ENCODE assay signal across 14 cellular contexts in genomic region chr13:73998631-73999030, GRCh38.
DNase-seq lines count a peak whose midpoint lies in the region; ATAC-seq, FAIRE-seq and TF ChIP-seq lines count a peak whose summit lies in the region.
"Had no signal": no experiment of that assay in that cellular context is flagged by ENCODE, and none has a peak within 500 bp of the region (broad histone marks: within the 10 kb centered on the region; RNA-seq: fewer than 3 reads in every experiment).

No MANE protein-coding gene starts in this region.

- no peaks in the 10 kb centered on the region for H3K9me3 ChIP-seq in T-helper 17 cell (ENCODE audit: control insufficient read depth, low read length, poor library complexity, severe bottlenecking)
- H3K9me3 ChIP-seq in tibial nerve: no peaks in the 10 kb centered on the region
- H3K9me3 ChIP-seq: sigmoid colon had no signal

- 71 to 93% methylated on average over 2 of the region's 2 CpGs for WGBS in tibial nerve, 2 donors

- H3K4me1 ChIP-seq in tibial nerve: peaks cover 0 to 26% (median 0%) of the 10 kb centered on the region in 4 donors

- peak; percentile 87 for FAIRE-seq in GM12892 (lab: Jason Lieb, UNC)
- FAIRE-seq: astrocyte had no signal

- DNase-seq in GM12892 (ENCODE audit: insufficient read length): no peak
- DNase-seq in T-helper 17 cell: no peak
- no peak for DNase-seq in tibial nerve (ENCODE audit: low spot score in 2 of 2)
- no peak for DNase-seq in superior temporal gyrus (ENCODE audit: extremely low spot score)
- no peak for DNase-seq in activated T-helper 1 cell treated with anti-CD3 and anti-CD28 coated beads, Interleukin-12 subunit alpha, Interleukin-12 subunit beta, Interleukin-2, Interleukin-4 antibody, amounts not matched to agents 30 ng/mL and 10 ng/mL and 1 ng/mL, durations not matched to agents 14 hours and 24 hours and 36 hours (ENCODE audit: low spot score)
- DNase-seq in 8988T: no peak
- DNase-seq: Caco-2; GOT3; sigmoid colon; stimulated activated CD8-positive, alpha-beta memory T cell treated with anti-CD3 and anti-CD28 coated beads, Interleukin-4, amount 100 ng/mL, for 48 hours had no signal

- peak; percentile 62 for ATAC-seq in GM19324 (IDR thresholded peaks at IDR 0.05; ENCODE audit: low FRiP score, unreplicated experiment)
- peak; percentile 83 for ATAC-seq in HG02870 (IDR thresholded peaks at IDR 0.05; ENCODE audit: unreplicated experiment)
- ATAC-seq in T-helper 17 cell: no peak

- TF ChIP-seq POLR2A in GM12892 (IDR thresholded peaks at IDR 0.05; ENCODE audit: low read depth, low read length): no peak
- TF ChIP-seq POLR2A in tibial nerve (IDR thresholded peaks at IDR 0.05): no peak

- TF ChIP-seq EP300 in tibial nerve (IDR thresholded peaks at IDR 0.05): no peak

- no peak overlapping the region for H3K4me3 Mint-ChIP-seq in T-helper 17 cell
- H3K4me3 Mint-ChIP-seq in activated T-helper 1 cell treated with anti-CD3 and anti-CD28 coated beads, Interleukin-12 subunit alpha, Interleukin-12 subunit beta, Interleukin-2, Interleukin-4 antibody, amounts not matched to agents 30 ng/mL and 10 ng/mL and 1 ng/mL, durations not matched to agents 14 hours and 24 hours and 36 hours: no peak overlapping the region

- H3K27ac ChIP-seq in tibial nerve: no peak overlapping the region
- H3K27ac ChIP-seq: sigmoid colon, VCaP had no signal

- H3K27me3 ChIP-seq in tibial nerve: no peaks in the 10 kb centered on the region
- H3K27me3 ChIP-seq: sigmoid colon had no signal

- TF ChIP-seq CTCF in tibial nerve (IDR thresholded peaks at IDR 0.05): no peak

- peaks cover 43% of the 10 kb centered on the region for H3K4me1 Mint-ChIP-seq in T-helper 17 cell
- H3K4me1 Mint-ChIP-seq in activated T-helper 1 cell treated with anti-CD3 and anti-CD28 coated beads, Interleukin-12 subunit alpha, Interleukin-12 subunit beta, Interleukin-2, Interleukin-4 antibody, amounts not matched to agents 30 ng/mL and 10 ng/mL and 1 ng/mL, durations not matched to agents 14 hours and 24 hours and 36 hours (ENCODE audit: low read depth): peaks cover 9% of the 10 kb centered on the region

- no peaks in the 10 kb centered on the region for H3K27me3 Mint-ChIP-seq in T-helper 17 cell
- H3K27me3 Mint-ChIP-seq in activated T-helper 1 cell treated with anti-CD3 and anti-CD28 coated beads, Interleukin-12 subunit alpha, Interleukin-12 subunit beta, Interleukin-2, Interleukin-4 antibody, amounts not matched to agents 30 ng/mL and 10 ng/mL and 1 ng/mL, durations not matched to agents 14 hours and 24 hours and 36 hours (ENCODE audit: insufficient read depth): no peaks in the 10 kb centered on the region

- peak overlapping the region; percentile 54 for H3K27ac Mint-ChIP-seq in T-helper 17 cell
- no peak overlapping the region for H3K27ac Mint-ChIP-seq in activated T-helper 1 cell treated with anti-CD3 and anti-CD28 coated beads, Interleukin-12 subunit alpha, Interleukin-12 subunit beta, Interleukin-2, Interleukin-4 antibody, amounts not matched to agents 30 ng/mL and 10 ng/mL and 1 ng/mL, durations not matched to agents 14 hours and 24 hours and 36 hours

- no peaks in the 10 kb centered on the region for H3K36me3 ChIP-seq in tibial nerve
- H3K36me3 ChIP-seq: sigmoid colon had no signal

- peaks cover 3% of the 10 kb centered on the region for H3K36me3 Mint-ChIP-seq in T-helper 17 cell (ENCODE audit: low read depth)
- peaks cover 3% of the 10 kb centered on the region for H3K36me3 Mint-ChIP-seq in activated T-helper 1 cell treated with anti-CD3 and anti-CD28 coated beads, Interleukin-12 subunit alpha, Interleukin-12 subunit beta, Interleukin-2, Interleukin-4 antibody, amounts not matched to agents 30 ng/mL and 10 ng/mL and 1 ng/mL, durations not matched to agents 14 hours and 24 hours and 36 hours (ENCODE audit: low read depth)

- no peaks in the 10 kb centered on the region for H3K9me3 Mint-ChIP-seq in activated T-helper 1 cell treated with anti-CD3 and anti-CD28 coated beads, Interleukin-12 subunit alpha, Interleukin-12 subunit beta, Interleukin-2, Interleukin-4 antibody, amounts not matched to agents 30 ng/mL and 10 ng/mL and 1 ng/mL, durations not matched to agents 14 hours and 24 hours and 36 hours

- no peak overlapping the region for H3K4me3 ChIP-seq in tibial nerve
- H3K4me3 ChIP-seq: sigmoid colon had no signal

- intact Hi-C loops in activated T-helper 1 cell treated with anti-CD3 and anti-CD28 coated beads, Interleukin-12 subunit alpha, Interleukin-12 subunit beta, Interleukin-2, Interleukin-4 antibody, amounts not matched to agents 30 ng/mL and 10 ng/mL and 1 ng/mL, durations not matched to agents 14 hours and 24 hours and 36 hours (cut with micrococcal nuclease): no loop called here
